25 cellular contexts compared by ENCODE assay signal in the genomic region with DNA sequence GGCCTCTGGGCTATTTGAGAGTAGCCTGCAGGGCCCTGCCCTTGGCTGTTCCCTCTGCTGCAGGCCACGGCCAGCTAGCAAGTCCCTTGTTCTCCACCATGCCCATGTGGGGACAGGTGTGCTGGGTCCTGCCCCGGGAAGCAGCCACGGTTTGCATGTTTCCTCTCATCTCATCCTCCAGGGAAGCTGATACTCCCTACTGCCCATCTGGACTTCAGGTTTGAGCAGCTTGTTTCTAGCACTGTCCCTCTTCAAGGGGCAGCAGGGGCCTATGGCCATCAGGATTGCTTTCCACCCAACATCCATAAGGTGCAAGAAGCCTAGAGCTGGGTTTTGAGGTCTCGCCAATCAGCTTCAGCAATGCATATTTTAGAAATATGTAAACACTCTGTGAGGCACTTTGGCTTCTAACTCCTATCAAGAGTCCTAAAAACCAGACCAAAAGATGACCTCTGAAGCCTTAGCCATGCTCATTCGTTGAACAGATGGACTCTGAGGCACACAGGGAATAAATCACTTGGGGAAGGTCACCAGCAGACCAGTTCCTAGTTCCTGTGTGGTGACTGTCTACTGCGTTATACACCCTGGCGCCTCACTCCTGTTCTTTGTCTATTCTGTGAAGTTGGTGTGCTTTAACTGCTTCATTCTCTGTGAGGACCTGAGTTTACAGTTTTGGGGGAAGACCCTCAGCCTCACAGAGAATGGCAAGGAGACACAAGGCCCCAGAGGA.
DNase-seq lines count a peak whose midpoint lies in the region; TF ChIP-seq lines count a peak whose summit lies in the region.
"Had no signal": no experiment of that assay in that cellular context is flagged by ENCODE, and none has a peak within 500 bp of the region (broad histone marks: within the 10 kb centered on the region; RNA-seq: fewer than 3 reads in every experiment).

No MANE protein-coding gene starts in this region.

- DNase-seq in GM23248 (peak; percentile 37), esophagus muscularis mucosa (ENCODE audit: extremely low spot score) (peak; percentile 80), SKM-1 (lab: John Stamatoyannopoulos, UW; ENCODE audit: unreplicated experiment) (no peak), putamen (ENCODE audit: low spot score) (no peak), NCI-H2081 treated with DMSO at 0.1 percent for 48 hours (lab: John Stamatoyannopoulos, UW) (no peak)
- no peak for DNase-seq in activated T-cell treated with anti-CD3 and anti-CD28 coated beads, Interleukin-2, amount 50 U/mL, for 48 hours
- DNase-seq: ACHN; Calu3; CD4-positive, alpha-beta memory T cell; DMS53; Kasumi-1; MG63; NCI-H1092; NCI-H1436 treated with DMSO at 0.1 percent for 48 hours; NCI-H2029; NCI-H2171 treated with DMSO at 0.1 percent for 48 hours; NCI-H446 treated with DMSO at 0.1 percent for 48 hours; NK-92 treated with Interleukin-12 subunit alpha and Interleukin-12 subunit beta, amount 100 ng/mL, for 24 hours; Right ventricle myocardium superior had no signal

- H3K4me1 ChIP-seq in BLaER1 (peaks cover 36% of the 10 kb centered on the region), GM23248 (ENCODE audit: insufficient read depth) (peaks cover 7% of the 10 kb centered on the region), esophagus muscularis mucosa (peaks cover 0 to 31% (median 20%) of the 10 kb centered on the region in 4 donors)
- H3K4me1 ChIP-seq: HAP-1 had no signal

- H3K27ac ChIP-seq in BLaER1: no peak overlapping the region
- H3K27ac ChIP-seq in GM23248: no peak overlapping the region
- no peak overlapping the region for H3K27ac ChIP-seq in esophagus muscularis mucosa (replicated peaks in 1 of 4)
- H3K27ac ChIP-seq: HL-60 had no signal

- H3K27ac Mint-ChIP-seq in nephron: peak overlapping the region in 2 of 3 experiments; percentile 35 to 88
- H3K27ac Mint-ChIP-seq: B cell; CD4-positive, alpha-beta memory T cell; IgD-negative memory B cell had no signal

- in situ Hi-C loops in GM23248 (cut with MboI): no loop called here

- H3K4me3 ChIP-seq in BLaER1 (no peak overlapping the region), GM23248 (no peak overlapping the region), esophagus muscularis mucosa (no peak overlapping the region)
- H3K4me3 ChIP-seq: HAP-1, MG63 had no signal

- peaks cover 9% of the 10 kb centered on the region for H3K27me3 Mint-ChIP-seq in nephron (ENCODE audit: low read depth)

- no peak overlapping the region for H3K4me3 Mint-ChIP-seq in nephron
- H3K4me3 Mint-ChIP-seq: B cell; CD4-positive, alpha-beta memory T cell; IgD-negative memory B cell had no signal

- 0 out of 2 replicates have a peak, but pooled peaks cover 7% of the 10 kb centered on the region for H3K9me3 ChIP-seq in BLaER1
- no peaks in the 10 kb centered on the region for H3K9me3 ChIP-seq in GM23248 (ENCODE audit: low read depth)
- H3K9me3 ChIP-seq in esophagus muscularis mucosa: no peaks in the 10 kb centered on the region
- H3K9me3 ChIP-seq: HAP-1, MG63 had no signal

- H3K4me1 Mint-ChIP-seq in nephron: peaks cover 68% of the 10 kb centered on the region
- H3K4me1 Mint-ChIP-seq: B cell; CD4-positive, alpha-beta memory T cell had no signal

- no peaks in the 10 kb centered on the region for H3K79me2 ChIP-seq in GM23248 (ENCODE audit: insufficient read depth)

- no peak for TF ChIP-seq EP300 in esophagus muscularis mucosa (IDR thresholded peaks at IDR 0.05)

- H4K20me1 ChIP-seq in BLaER1 (no peaks in the 10 kb centered on the region), GM23248 (ENCODE audit: insufficient read depth) (no peaks in the 10 kb centered on the region)

- no peak overlapping the region for H3K9ac ChIP-seq in BLaER1
- no peak overlapping the region for H3K9ac ChIP-seq in GM23248

- H3K9me3 Mint-ChIP-seq in nephron: no peaks in the 10 kb centered on the region
- H3K9me3 Mint-ChIP-seq: IgD-negative memory B cell had no signal

- peaks cover 7% of the 10 kb centered on the region; the same call in 1 of the 2 replicates for H3F3A ChIP-seq in GM23248 (ENCODE audit: insufficient read depth)

- TF ChIP-seq POLR2A in esophagus muscularis mucosa (IDR thresholded peaks at IDR 0.05; ENCODE audit: low read depth): no peak

- 57 to 60% methylated on average over 7 of the region's 7 CpGs for WGBS in GM23248 (ENCODE audit: low coverage in 1 of 2, low lambda C conversion rate in 2 of 2, missing lambda C conversion rate in 2 of 2), 2 experiments
- 82% methylated on average over 5 of the region's 7 CpGs for WGBS in esophagus muscularis mucosa

- no peaks in the 10 kb centered on the region for H3K9me2 ChIP-seq in GM23248 (ENCODE audit: insufficient read depth)

- intact Hi-C loops in esophagus muscularis mucosa (cut with DNase I): no loop called here

- no peaks in the 10 kb centered on the region for H3K27me3 ChIP-seq in BLaER1
- no peaks in the 10 kb centered on the region for H3K27me3 ChIP-seq in GM23248 (replicated peaks; ENCODE audit: insufficient read depth)
- H3K27me3 ChIP-seq in esophagus muscularis mucosa: no peaks in the 10 kb centered on the region
- H3K27me3 ChIP-seq: MG63 had no signal

- no peaks in the 10 kb centered on the region for H3K36me3 Mint-ChIP-seq in nephron (ENCODE audit: low read depth)
- H3K36me3 Mint-ChIP-seq: CD4-positive, alpha-beta memory T cell; IgD-negative memory B cell had no signal

- H3K36me3 ChIP-seq in BLaER1 (no peaks in the 10 kb centered on the region), GM23248 (ENCODE audit: low read depth) (no peaks in the 10 kb centered on the region), esophagus muscularis mucosa (no peaks in the 10 kb centered on the region)
- H3K36me3 ChIP-seq: HAP-1, MG63 had no signal

- H3K4me2 ChIP-seq in BLaER1 (peak overlapping the region; percentile 65), GM23248 (ENCODE audit: unreplicated experiment) (no peak overlapping the region)

- TF ChIP-seq CTCF in esophagus muscularis mucosa (IDR thresholded peaks at IDR 0.05): no peak
- no peak for TF ChIP-seq CTCF in nephron (IDR thresholded peaks at IDR 0.05; ENCODE audit: unreplicated experiment in 3 of 3)

- no peak overlapping the region for H2AFZ ChIP-seq in GM23248

Comparison
In these comparisons a context has a peak if more than half of its experiments do, and no peak if none do; other contexts are left out.
1. DNase-seq: peak in GM23248 (single experiment) and esophagus muscularis mucosa (single experiment); none in SKM-1 (single experiment), putamen (single experiment), NCI-H2081 treated with DMSO at 0.1 percent for 48 hours (single experiment) and activated T-cell treated with anti-CD3 and anti-CD28 coated beads, Interleukin-2, amount 50 U/mL, for 48 hours (0 of 2).